ENCODE assay signal across 1 cellular context in the genomic region with DNA sequence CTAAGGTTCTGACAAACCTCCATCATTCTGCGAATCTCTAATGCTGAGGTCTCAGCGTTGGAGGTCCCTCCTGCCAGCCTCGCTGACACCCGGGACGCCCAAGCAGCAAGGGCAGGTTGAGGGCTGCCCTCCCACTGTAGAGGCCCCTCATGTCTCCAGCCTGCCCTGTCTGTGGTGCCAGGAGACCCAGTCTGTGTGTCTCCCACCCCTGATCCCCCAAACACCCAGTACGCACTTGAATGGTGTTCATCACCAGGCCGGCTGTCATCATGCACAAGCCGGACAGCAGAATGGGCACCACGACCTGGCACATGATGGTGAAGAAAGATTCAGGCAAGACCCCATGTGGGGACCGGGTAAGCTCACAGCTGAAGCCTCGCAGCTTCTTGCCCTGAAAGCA.
TF ChIP-seq lines count a peak whose summit lies in the region.

No MANE protein-coding gene starts in this region.

TF ChIP-seq in WTC11, 78 proteins besides CTCF, POLR2A, EP300 and RAD21 (continued from another document):
- TF ChIP-seq ZNF425 (CRISPR knock-in tag; conservative IDR thresholded peaks at IDR 0.05): no peak
- TF ChIP-seq, protein P1, sequence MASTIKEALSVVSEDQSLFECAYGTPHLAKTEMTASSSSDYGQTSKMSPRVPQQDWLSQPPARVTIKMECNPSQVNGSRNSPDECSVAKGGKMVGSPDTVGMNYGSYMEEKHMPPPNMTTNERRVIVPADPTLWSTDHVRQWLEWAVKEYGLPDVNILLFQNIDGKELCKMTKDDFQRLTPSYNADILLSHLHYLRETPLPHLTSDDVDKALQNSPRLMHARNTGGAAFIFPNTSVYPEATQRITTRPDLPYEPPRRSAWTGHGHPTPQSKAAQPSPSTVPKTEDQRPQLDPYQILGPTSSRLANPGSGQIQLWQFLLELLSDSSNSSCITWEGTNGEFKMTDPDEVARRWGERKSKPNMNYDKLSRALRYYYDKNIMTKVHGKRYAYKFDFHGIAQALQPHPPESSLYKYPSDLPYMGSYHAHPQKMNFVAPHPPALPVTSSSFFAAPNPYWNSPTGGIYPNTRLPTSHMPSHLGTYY (CRISPR knock-in tag; IDR thresholded peaks at IDR 0.05): no peak
- no peak for TF ChIP-seq ZSCAN18 (CRISPR knock-in tag; IDR thresholded peaks at IDR 0.05)
